Comparison of ENCODE assay signal across 8 cellular contexts in the genomic region with DNA sequence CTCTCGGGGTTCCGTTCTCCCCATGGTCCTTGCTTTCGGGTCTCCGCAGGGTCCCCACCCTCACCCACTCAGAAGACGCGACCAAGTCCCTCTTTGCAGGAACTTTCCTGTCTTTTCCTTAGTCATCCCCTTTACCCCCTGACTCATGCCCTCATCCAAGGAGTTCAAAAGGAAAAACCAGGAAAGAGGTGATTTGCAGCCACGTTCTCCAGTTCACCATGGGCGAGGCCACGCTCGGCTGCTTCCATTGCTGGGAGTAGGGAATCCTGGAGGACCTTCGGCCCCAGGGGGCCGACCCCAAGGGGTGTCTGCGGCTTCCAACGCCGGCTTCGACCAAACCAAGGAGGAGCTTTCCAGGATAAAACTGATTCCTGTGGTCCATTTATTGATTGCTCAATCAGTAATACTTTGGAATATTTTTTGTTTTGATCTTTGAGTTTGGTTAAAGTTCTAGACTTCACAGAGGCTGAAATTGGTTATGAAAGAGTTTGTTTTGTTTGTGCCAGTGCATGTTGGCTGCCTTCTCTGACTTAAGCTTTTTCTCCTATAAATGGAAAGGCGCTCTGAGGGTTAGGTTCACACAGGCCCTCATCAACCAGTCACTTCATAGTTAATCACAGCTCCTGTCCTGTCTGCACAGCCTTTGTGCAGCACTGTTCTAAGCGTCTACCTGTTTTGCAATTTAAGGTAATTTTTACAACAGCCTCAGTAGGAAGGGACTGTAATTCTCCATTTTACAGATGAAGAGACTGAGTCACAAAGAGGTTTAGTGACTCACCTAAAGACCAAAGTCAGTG. TPM values are rescaled to one million over a fixed set of nuclear protein-coding genes. Genes with fewer than 3 reads are reported as not detected.
DNase-seq lines count a peak whose midpoint lies in the region; ATAC-seq and TF ChIP-seq lines count a peak whose summit lies in the region.

No MANE protein-coding gene starts in this region.

- DNase-seq in AG04450 (ENCODE audit: low read depth, low spot score), result no peak
- peak; percentile 31 for DNase-seq in HEK293T (ENCODE audit: extremely low spot score)
- DNase-seq in body of pancreas, result no peak
- DNase-seq in suprapubic skin (ENCODE audit: low spot score in 2 of 2), result no peak
- DNase-seq in GM13977 (ENCODE audit: low spot score), result no peak
- DNase-seq in WERI-Rb-1, result no peak
- no peak for DNase-seq in DMS 273 treated with DMSO at 0.1 percent for 48 hours (lab: John Stamatoyannopoulos, UW)

- POLR2A ChIA-PET in AG04450 (lab: Yijun Ruan, JAX) (interaction anchor here (0.6 to 1.1 kb wide), 6 partner anchors 8 to 320 kb away, joined by 4 to 11 read pairs (median 8); no protein-coding TSS in a partner anchor), HEK293T (lab: Yijun Ruan, JAX) (interaction anchor here (1.0 to 1.3 kb wide), 3 partner anchors 8 to 27 kb away, joined by 4 to 10 read pairs (median 6); no protein-coding TSS in a partner anchor)

- H3K27ac ChIP-seq in AG04450 (ENCODE audit: low read depth, low read length) (peak overlapping the region; percentile 39), body of pancreas (peak overlapping the region; percentile 77 to 87 (median 81)), layer of hippocampus (ENCODE audit: low read depth, low read length) (peak overlapping the region; percentile 84), suprapubic skin (peak overlapping the region; percentile 91), WERI-Rb-1 (no peak overlapping the region)

- no peaks in the 10 kb centered on the region for H3K27me3 ChIP-seq in AG04450 (ENCODE audit: control insufficient read depth, insufficient read depth, low read length)
- no peaks in the 10 kb centered on the region for H3K27me3 ChIP-seq in body of pancreas
- H3K27me3 ChIP-seq in layer of hippocampus (ENCODE audit: control insufficient read depth, insufficient read depth, low read length), result no peaks in the 10 kb centered on the region
- no peaks in the 10 kb centered on the region for H3K27me3 ChIP-seq in suprapubic skin
- H3K27me3 ChIP-seq in WERI-Rb-1 (ENCODE audit: insufficient read depth, low read depth, severe bottlenecking), result no peaks in the 10 kb centered on the region

- H3K4me3 ChIP-seq in AG04450 (ENCODE audit: low read depth, low read length), result peak overlapping the region; percentile 78
- peak overlapping the region; percentile 32 to 44 for H3K4me3 ChIP-seq in body of pancreas
- H3K4me3 ChIP-seq in suprapubic skin, result peak overlapping the region; percentile 88
- H3K4me3 ChIP-seq in WERI-Rb-1 (ENCODE audit: low read depth, low read length), result no peak overlapping the region

- no peak for TF ChIP-seq EP300 in suprapubic skin (IDR thresholded peaks at IDR 0.05)

- intact Hi-C loops in body of pancreas (cut with DNase I), result no loop called here

- CTCF ChIA-PET in AG04450 (lab: Charles Lee) (interaction anchor here (0.6 to 5.0 kb wide), 4 partner anchors 20 to 47 kb away, joined by 3 to 29 read pairs (median 4); no protein-coding TSS in a partner anchor), HEK293T (lab: Yijun Ruan, JAX) (interaction anchor here (0.8 kb wide), 1 partner anchor 935 kb away, joined by 4 read pairs; no protein-coding TSS in a partner anchor)

- H3K4me1 ChIP-seq in body of pancreas, result peaks cover 44% of the 10 kb centered on the region
- peaks cover 45% of the 10 kb centered on the region for H3K4me1 ChIP-seq in suprapubic skin

- H3K9me3 ChIP-seq in AG04450 (ENCODE audit: control insufficient read depth, insufficient read depth, low read length), result no peaks in the 10 kb centered on the region
- H3K9me3 ChIP-seq in body of pancreas, result no peaks in the 10 kb centered on the region
- no peaks in the 10 kb centered on the region for H3K9me3 ChIP-seq in suprapubic skin
- H3K9me3 ChIP-seq in WERI-Rb-1 (ENCODE audit: severe bottlenecking), result no peaks in the 10 kb centered on the region

- ATAC-seq in body of pancreas, result peak; percentile 46

- in situ Hi-C loops in GM13977 (cut with MboI; ENCODE audit: low pct_unique_long_range_greater_than_20kb, low sequenced_read_pairs, unreplicated experiment), result no loop called here

- 4 to 8% methylated on average over 18 of the region's 18 CpGs for WGBS in body of pancreas, 2 donors
- WGBS in suprapubic skin, result 9% methylated on average over 18 of the region's 18 CpGs

- no peak for TF ChIP-seq POLR2A in body of pancreas (IDR thresholded peaks at IDR 0.05)
- no peak for TF ChIP-seq POLR2A in suprapubic skin (IDR thresholded peaks at IDR 0.05)

- no peaks in the 10 kb centered on the region for H3K36me3 ChIP-seq in body of pancreas (replicated peaks in 1 of 2; ENCODE audit: insufficient read depth in 1 of 2, low read depth in 2 of 2)
- no peaks in the 10 kb centered on the region for H3K36me3 ChIP-seq in suprapubic skin
- H3K36me3 ChIP-seq in WERI-Rb-1, result no peaks in the 10 kb centered on the region

- TF ChIP-seq CTCF in AG04450 (IDR thresholded peaks at IDR 0.05; ENCODE audit: low read depth, low read length) (no peak), body of pancreas (IDR thresholded peaks at IDR 0.05) (no peak), suprapubic skin (IDR thresholded peaks at IDR 0.05) (no peak), GM13977 (IDR thresholded peaks at IDR 0.05; ENCODE audit: extremely low read depth, insufficient read depth, missing control alignments) (no peak), WERI-Rb-1 (IDR thresholded peaks at IDR 0.05; ENCODE audit: low read depth, low read length) (no peak)

TF ChIP-seq in HEK293T, 16 proteins besides CTCF, POLR2A, EP300 and RAD21:
- TF ChIP-seq, protein P1, sequence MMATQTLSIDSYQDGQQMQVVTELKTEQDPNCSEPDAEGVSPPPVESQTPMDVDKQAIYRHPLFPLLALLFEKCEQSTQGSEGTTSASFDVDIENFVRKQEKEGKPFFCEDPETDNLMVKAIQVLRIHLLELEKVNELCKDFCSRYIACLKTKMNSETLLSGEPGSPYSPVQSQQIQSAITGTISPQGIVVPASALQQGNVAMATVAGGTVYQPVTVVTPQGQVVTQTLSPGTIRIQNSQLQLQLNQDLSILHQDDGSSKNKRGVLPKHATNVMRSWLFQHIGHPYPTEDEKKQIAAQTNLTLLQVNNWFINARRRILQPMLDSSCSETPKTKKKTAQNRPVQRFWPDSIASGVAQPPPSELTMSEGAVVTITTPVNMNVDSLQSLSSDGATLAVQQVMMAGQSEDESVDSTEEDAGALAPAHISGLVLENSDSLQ (IDR thresholded peaks at IDR 0.05), result no peak
- no peak for TF ChIP-seq TARDBP (IDR thresholded peaks at IDR 0.05)
- no peak for TF ChIP-seq ZNF384 (IDR thresholded peaks at IDR 0.05)
- TF ChIP-seq LEF1 (IDR thresholded peaks at IDR 0.05; ENCODE audit: borderline replicate concordance), result no peak
- TF ChIP-seq L3MBTL2 (conservative IDR thresholded peaks at IDR 0.05), result peak; percentile 53
- TF ChIP-seq FOXK2 (IDR thresholded peaks at IDR 0.05), result no peak
- no peak for TF ChIP-seq ELF4 (IDR thresholded peaks at IDR 0.05)
- no peak for TF ChIP-seq ARNT (IDR thresholded peaks at IDR 0.05)
- no peak for TF ChIP-seq CTBP1 (IDR thresholded peaks at IDR 0.05; ENCODE audit: borderline replicate concordance)

RNA-seq across cellular contexts. Expression of gene ALDH2, which starts 0.8 kb away (rescaled TPM):
- 84.1 and 90.8 TPM in 2 replicates for polyA plus RNA-seq in AG04450 (2011; rRNA removed)
- polyA minus RNA-seq in AG04450 (2011; rRNA and poly(A)+ RNA removed), result 42.2 and 53.0 TPM in 2 replicates
- 10 to 100 TPM; 48.8 to 57.3 TPM for total RNA-seq in body of pancreas
- 100 to 1,000 TPM; 111 to 156 (median 130) TPM for total RNA-seq in suprapubic skin
